Comparison of ENCODE assay signal across 1 cellular context in the genomic region with DNA sequence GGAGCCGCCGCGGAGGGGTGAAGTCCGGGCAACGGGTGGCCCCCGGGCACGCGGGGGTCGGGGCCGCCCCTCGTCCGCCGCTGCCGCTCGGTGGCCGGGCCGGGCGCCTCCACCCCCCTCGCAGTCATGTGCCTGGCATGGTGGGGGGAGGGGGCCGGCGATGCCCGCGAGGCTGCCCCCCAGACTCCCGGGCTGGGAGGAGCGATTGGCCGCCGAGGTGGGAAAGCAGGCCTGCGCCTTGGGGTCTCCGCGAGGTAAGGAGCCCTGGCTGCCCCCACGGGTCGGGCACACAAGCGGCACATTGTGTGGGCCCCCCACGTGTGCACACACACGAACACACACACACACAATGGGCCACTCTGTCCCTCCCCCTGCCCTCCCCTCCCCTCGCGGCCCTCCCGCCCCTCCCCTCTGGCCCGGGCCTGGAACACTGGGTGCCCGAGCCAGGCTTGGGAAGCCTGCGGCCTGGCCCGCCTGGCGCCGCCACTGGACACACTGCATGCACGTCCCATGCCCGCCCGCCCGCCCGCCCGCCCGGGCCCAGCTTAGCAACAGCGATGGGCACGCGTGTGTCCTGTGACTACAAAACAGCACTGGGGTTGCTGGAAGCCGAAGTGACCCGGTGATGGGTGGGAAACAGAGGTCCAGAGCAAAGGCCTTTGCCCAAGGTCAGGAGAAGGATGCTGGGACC.
TF ChIP-seq lines count a peak whose summit lies in the region.

No MANE protein-coding gene starts in this region.

TF ChIP-seq in H1, 55 proteins besides CTCF, POLR2A, EP300 and RAD21:
- TF ChIP-seq CTBP2 (IDR thresholded peaks at IDR 0.05; ENCODE audit: borderline replicate concordance, insufficient read depth, insufficient read length, low read length) (no peak), RNF2 (IDR thresholded peaks at IDR 0.05; ENCODE audit: borderline replicate concordance, low read depth, low read length, missing control alignments, poor library complexity, severe bottlenecking) (no peak), SAP30 (IDR thresholded peaks at IDR 0.05; ENCODE audit: insufficient read depth, insufficient replicate concordance, low read length) (no peak), JUN (IDR thresholded peaks at IDR 0.05; ENCODE audit: low read depth, low read length) (no peak), RXRA (IDR thresholded peaks at IDR 0.05; ENCODE audit: insufficient read depth, low read depth, low read length) (no peak), JUND (IDR thresholded peaks at IDR 0.05; ENCODE audit: low read length) (no peak), TEAD4 (IDR thresholded peaks at IDR 0.05; ENCODE audit: low read depth, low read length) (no peak), BACH1 (IDR thresholded peaks at IDR 0.05; ENCODE audit: low read length) (no peak), TAF7 (optimal IDR thresholded peaks at IDR 0.05; ENCODE audit: borderline replicate concordance, low read depth, low read length) (no peak)
- TF ChIP-seq, protein P1, sequence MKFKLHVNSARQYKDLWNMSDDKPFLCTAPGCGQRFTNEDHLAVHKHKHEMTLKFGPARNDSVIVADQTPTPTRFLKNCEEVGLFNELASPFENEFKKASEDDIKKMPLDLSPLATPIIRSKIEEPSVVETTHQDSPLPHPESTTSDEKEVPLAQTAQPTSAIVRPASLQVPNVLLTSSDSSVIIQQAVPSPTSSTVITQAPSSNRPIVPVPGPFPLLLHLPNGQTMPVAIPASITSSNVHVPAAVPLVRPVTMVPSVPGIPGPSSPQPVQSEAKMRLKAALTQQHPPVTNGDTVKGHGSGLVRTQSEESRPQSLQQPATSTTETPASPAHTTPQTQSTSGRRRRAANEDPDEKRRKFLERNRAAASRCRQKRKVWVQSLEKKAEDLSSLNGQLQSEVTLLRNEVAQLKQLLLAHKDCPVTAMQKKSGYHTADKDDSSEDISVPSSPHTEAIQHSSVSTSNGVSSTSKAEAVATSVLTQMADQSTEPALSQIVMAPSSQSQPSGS (IDR thresholded peaks at IDR 0.05; ENCODE audit: low read length), result no peak
TF ChIP-seq in H1: peak in this region for 0.
